In genomic region chr4:21915761-21916160, GRCh38 we compare ENCODE assay signal across 15 cellular contexts.
"Had no signal": no experiment of that assay in that cellular context is flagged by ENCODE, and none has a peak within 500 bp of the region (broad histone marks: within the 10 kb centered on the region; RNA-seq: fewer than 3 reads in every experiment).

No MANE protein-coding gene starts in this region.

- DNase-seq: colonic mucosa; effector CD8-positive, alpha-beta T cell; endodermal cell; foreskin fibroblast; gastrocnemius medialis; heart left ventricle; kidney; naive B cell; pancreas; stimulated activated CD4-positive, alpha-beta T cell treated with anti-CD3 and anti-CD28 coated beads, Interleukin-2, amount 100 ng/mL, for 24 hours; stimulated activated CD4-positive, alpha-beta T cell treated with anti-CD3 and anti-CD28 coated beads, Interleukin-4, amount 100 ng/mL, for 24 hours; stimulated activated naive CD4-positive, alpha-beta T cell treated with Interleukin-2 at 50 U/mL for 16 hours; substantia nigra; testis; tibial artery had no signal
